Comparison of ENCODE assay signal across 12 cellular contexts in genomic region chr4:141912831-141913230, GRCh38.
DNase-seq lines count a peak whose midpoint lies in the region; ATAC-seq and TF ChIP-seq lines count a peak whose summit lies in the region.
"Had no signal": no experiment of that assay in that cellular context is flagged by ENCODE, and none has a peak within 500 bp of the region (broad histone marks: within the 10 kb centered on the region; RNA-seq: fewer than 3 reads in every experiment).

No MANE protein-coding gene starts in this region.

- CTCF ChIA-PET in activated CD8-positive, alpha-beta T cell treated with anti-CD3 and anti-CD28 coated beads for 36 hours (lab: Charles Lee), result no interaction called here
- CTCF ChIA-PET in activated CD8-positive, alpha-beta T cell treated with anti-CD3 and anti-CD28 coated beads, Interleukin-2, amount 10 ng/mL, durations not matched to agents 7 days and 5 days (lab: Charles Lee), result no interaction called here

- no peak overlapping the region for H3K27ac Mint-ChIP-seq in activated CD8-positive, alpha-beta T cell treated with anti-CD3 and anti-CD28 coated beads for 36 hours
- no peak overlapping the region for H3K27ac Mint-ChIP-seq in activated CD8-positive, alpha-beta T cell treated with anti-CD3 and anti-CD28 coated beads, Interleukin-2, amount 10 ng/mL, durations not matched to agents 7 days and 5 days
- H3K27ac Mint-ChIP-seq: CD4-positive, alpha-beta memory T cell; nephron had no signal

- H3K27me3 Mint-ChIP-seq in activated CD8-positive, alpha-beta T cell treated with anti-CD3 and anti-CD28 coated beads for 36 hours, result peaks cover 2% of the 10 kb centered on the region
- peaks cover 2% of the 10 kb centered on the region for H3K27me3 Mint-ChIP-seq in activated CD8-positive, alpha-beta T cell treated with anti-CD3 and anti-CD28 coated beads, Interleukin-2, amount 10 ng/mL, durations not matched to agents 7 days and 5 days (ENCODE audit: low read depth)

- no peak overlapping the region for H3K4me3 Mint-ChIP-seq in activated CD8-positive, alpha-beta T cell treated with anti-CD3 and anti-CD28 coated beads for 36 hours
- no peak overlapping the region for H3K4me3 Mint-ChIP-seq in activated CD8-positive, alpha-beta T cell treated with anti-CD3 and anti-CD28 coated beads, Interleukin-2, amount 10 ng/mL, durations not matched to agents 7 days and 5 days
- H3K4me3 Mint-ChIP-seq: CD4-positive, alpha-beta memory T cell; nephron had no signal

- peak; percentile 4 for DNase-seq in activated CD8-positive, alpha-beta T cell treated with anti-CD3 and anti-CD28 coated beads for 36 hours
- DNase-seq in activated CD8-positive, alpha-beta T cell treated with anti-CD3 and anti-CD28 coated beads, Interleukin-2, amount 10 ng/mL, durations not matched to agents 7 days and 5 days, result no peak
- DNase-seq in NCI-H748 (lab: John Stamatoyannopoulos, UW; ENCODE audit: unreplicated experiment) (peak; percentile 90), dermis microvascular lymphatic vessel endothelial cell (ENCODE audit: low read depth in 2 of 2) (peak; percentile 10 to 96)
- DNase-seq in activated CD4-positive, alpha-beta T cell treated with anti-CD3 and anti-CD28 coated beads, Interleukin-2, amount 50 U/mL, for 48 hours, result no peak
- no peak for DNase-seq in activated effector memory CD4-positive, alpha-beta T cell treated with anti-CD3 and anti-CD28 coated beads, Interleukin-2, amount 50 U/mL, for 16 hours
- DNase-seq: CD4-positive, alpha-beta memory T cell; lower lobe of right lung; NCI-H2107 had no signal

- no peaks in the 10 kb centered on the region for H3K9me3 Mint-ChIP-seq in activated CD8-positive, alpha-beta T cell treated with anti-CD3 and anti-CD28 coated beads for 36 hours
- no peaks in the 10 kb centered on the region for H3K9me3 Mint-ChIP-seq in activated CD8-positive, alpha-beta T cell treated with anti-CD3 and anti-CD28 coated beads, Interleukin-2, amount 10 ng/mL, durations not matched to agents 7 days and 5 days (ENCODE audit: insufficient read depth)
- H3K9me3 Mint-ChIP-seq: CD4-positive, alpha-beta memory T cell; nephron had no signal

- intact Hi-C loops in activated CD8-positive, alpha-beta T cell treated with anti-CD3 and anti-CD28 coated beads for 36 hours (cut with micrococcal nuclease), result no loop called here

- POLR2A ChIA-PET in activated CD8-positive, alpha-beta T cell treated with anti-CD3 and anti-CD28 coated beads for 36 hours (lab: Charles Lee), result no interaction called here
- POLR2A ChIA-PET in activated CD8-positive, alpha-beta T cell treated with anti-CD3 and anti-CD28 coated beads, Interleukin-2, amount 10 ng/mL, durations not matched to agents 7 days and 5 days (lab: Charles Lee), result no interaction called here

- H3K4me1 Mint-ChIP-seq in activated CD8-positive, alpha-beta T cell treated with anti-CD3 and anti-CD28 coated beads for 36 hours (ENCODE audit: low read depth), result no peaks in the 10 kb centered on the region
- no peaks in the 10 kb centered on the region for H3K4me1 Mint-ChIP-seq in activated CD8-positive, alpha-beta T cell treated with anti-CD3 and anti-CD28 coated beads, Interleukin-2, amount 10 ng/mL, durations not matched to agents 7 days and 5 days (ENCODE audit: low read depth)
- H3K4me1 Mint-ChIP-seq: CD4-positive, alpha-beta memory T cell had no signal

- no peak for ATAC-seq in activated CD8-positive, alpha-beta T cell treated with anti-CD3 and anti-CD28 coated beads for 36 hours
- ATAC-seq in activated CD8-positive, alpha-beta T cell treated with anti-CD3 and anti-CD28 coated beads, Interleukin-2, amount 10 ng/mL, durations not matched to agents 7 days and 5 days, result no peak
- no peak for ATAC-seq in GM21576 (IDR thresholded peaks at IDR 0.05; ENCODE audit: unreplicated experiment)
- ATAC-seq in HG02610 (IDR thresholded peaks at IDR 0.05; ENCODE audit: unreplicated experiment), result no peak
- ATAC-seq: lower lobe of right lung had no signal

- no peak for TF ChIP-seq CTCF in activated CD8-positive, alpha-beta T cell treated with anti-CD3 and anti-CD28 coated beads for 36 hours (IDR thresholded peaks at IDR 0.05)

- no peaks in the 10 kb centered on the region for H3K36me3 Mint-ChIP-seq in activated CD8-positive, alpha-beta T cell treated with anti-CD3 and anti-CD28 coated beads for 36 hours (ENCODE audit: low read depth)
- no peaks in the 10 kb centered on the region for H3K36me3 Mint-ChIP-seq in activated CD8-positive, alpha-beta T cell treated with anti-CD3 and anti-CD28 coated beads, Interleukin-2, amount 10 ng/mL, durations not matched to agents 7 days and 5 days (ENCODE audit: low read depth)
- H3K36me3 Mint-ChIP-seq: CD4-positive, alpha-beta memory T cell had no signal

Comparison
In these comparisons a context has a peak if more than half of its experiments do, and no peak if none do; other contexts are left out.
1. DNase-seq: peak in activated CD8-positive, alpha-beta T cell treated with anti-CD3 and anti-CD28 coated beads for 36 hours (single experiment), NCI-H748 (single experiment) and dermis microvascular lymphatic vessel endothelial cell (2 of 2); none in activated CD8-positive, alpha-beta T cell treated with anti-CD3 and anti-CD28 coated beads, Interleukin-2, amount 10 ng/mL, durations not matched to agents 7 days and 5 days (single experiment), activated CD4-positive, alpha-beta T cell treated with anti-CD3 and anti-CD28 coated beads, Interleukin-2, amount 50 U/mL, for 48 hours (0 of 2) and activated effector memory CD4-positive, alpha-beta T cell treated with anti-CD3 and anti-CD28 coated beads, Interleukin-2, amount 50 U/mL, for 16 hours (single experiment).